ENCODE assay signal across 18 cellular contexts in the genomic region with DNA sequence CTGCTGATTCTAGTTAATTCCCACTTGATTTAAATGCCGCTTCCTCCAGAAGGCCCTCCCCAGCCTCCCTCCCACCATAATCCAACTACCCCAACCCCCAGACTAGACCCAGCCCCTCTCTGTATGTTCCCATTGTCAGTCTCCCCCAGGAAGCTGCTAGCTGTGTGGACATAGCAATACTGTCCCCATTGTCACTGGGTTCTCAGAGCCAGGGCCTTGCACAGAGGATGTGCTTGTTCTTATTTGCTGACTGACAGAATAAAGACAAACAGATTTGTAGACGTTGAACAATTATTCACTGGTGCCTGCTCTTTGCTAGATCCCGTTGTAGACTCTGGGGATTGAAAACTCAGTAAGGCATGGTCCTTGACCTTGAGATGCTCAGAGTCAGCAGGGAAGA. TPM values are rescaled to one million over a fixed set of nuclear protein-coding genes. Genes with fewer than 3 reads are reported as not detected.
DNase-seq lines count a peak whose midpoint lies in the region; ATAC-seq, FAIRE-seq and TF ChIP-seq lines count a peak whose summit lies in the region.
"Had no signal": no experiment of that assay in that cellular context is flagged by ENCODE, and none has a peak within 500 bp of the region (broad histone marks: within the 10 kb centered on the region; RNA-seq: fewer than 3 reads in every experiment).

No MANE protein-coding gene starts in this region.

- peaks cover 3 to 18% of the 10 kb centered on the region in 2 experiments; a peak in 2 of 5 replicates for H3K27me3 ChIP-seq in HepG2 (ENCODE audit: control insufficient read depth in 1 of 2, insufficient read depth in 2 of 2, low read length in 2 of 2)
- H3K27me3 ChIP-seq in right lobe of liver: no peaks in the 10 kb centered on the region
- H3K27me3 ChIP-seq in bronchial epithelial cell (ENCODE audit: control insufficient read depth, insufficient read depth, low read length): no peaks in the 10 kb centered on the region
- H3K27me3 ChIP-seq in thyroid gland: no peaks in the 10 kb centered on the region

- TF ChIP-seq EP300 in HepG2 (IDR thresholded peaks at IDR 0.05; ENCODE audit: low read depth in 2 of 2, low read length in 2 of 2) (no peak), HepG2 (CRISPR knock-in tag; IDR thresholded peaks at IDR 0.05; ENCODE audit: borderline replicate concordance) (no peak)

- BruUV-seq in HepG2 (replicated peaks; lab: Mats Ljungman, UMichigan): no TSS peak

- no peak for DNase-seq in HepG2 (ENCODE audit: low spot score)
- no peak for DNase-seq in right lobe of liver
- no peak for DNase-seq in bronchial epithelial cell (ENCODE audit: low read depth)
- peak; percentile 70 for DNase-seq in midbrain (lab: John Stamatoyannopoulos, UW)
- no peak for DNase-seq in thyroid gland
- no peak for DNase-seq in GM03348 (ENCODE audit: low spot score)
- DNase-seq: Caco-2, DMS79, NCI-H187 treated with DMSO at 0.1 percent for 48 hours, NCI-H526 had no signal

- TF ChIP-seq CTCF in HepG2 (CRISPR knock-in tag; IDR thresholded peaks at IDR 0.05) (no peak), right lobe of liver (IDR thresholded peaks at IDR 0.05) (no peak), bronchial epithelial cell (IDR thresholded peaks at IDR 0.05; ENCODE audit: insufficient read depth, low read length, severe bottlenecking) (no peak), thyroid gland (IDR thresholded peaks at IDR 0.05) (no peak)

- H3K27ac ChIP-seq in HepG2 (ENCODE audit: extremely low read length, insufficient read depth, low read length) (no peak overlapping the region), right lobe of liver (no peak overlapping the region), thyroid gland (peak overlapping the region in 2 of 3 donors; percentile 88 to 91)

- H2AFZ ChIP-seq in HepG2 (ENCODE audit: low read length): no peak overlapping the region
- H2AFZ ChIP-seq: GM23338 had no signal

- intact Hi-C loops in HepG2 (cut with micrococcal nuclease; ENCODE audit: unreplicated experiment) (no loop called here), right lobe of liver (cut with DNase I) (no loop called here), thyroid gland (cut with DNase I) (no loop called here)

- H3K4me3 ChIP-seq in HepG2 (replicated peaks in 1 of 3; ENCODE audit: insufficient read depth in 1 of 3, low read depth in 2 of 3, low read length in 3 of 3) (no peak overlapping the region), right lobe of liver (no peak overlapping the region), bronchial epithelial cell (ENCODE audit: low read depth, low read length) (no peak overlapping the region), thyroid gland (replicated peaks in 1 of 3) (no peak overlapping the region)
- H3K4me3 ChIP-seq: GM23338, K562 had no signal

- TF ChIP-seq POLR2A in HepG2 (IDR thresholded peaks at IDR 0.05; ENCODE audit: insufficient read depth in 1 of 2, low read depth in 2 of 2, low read length in 2 of 2) (no peak), right lobe of liver (IDR thresholded peaks at IDR 0.05) (no peak), thyroid gland (IDR thresholded peaks at IDR 0.05) (no peak)

- H3K4me2 ChIP-seq in HepG2 (ENCODE audit: low read depth, low read length): no peak overlapping the region
- H3K4me2 ChIP-seq: GM23338 had no signal

- CTCF ChIA-PET in HepG2 (lab: Yijun Ruan, JAX; ENCODE audit: low intra/inter-chr PET ratio, low total read pairs): no interaction called here

- no peaks in the 10 kb centered on the region for H3K79me2 ChIP-seq in HepG2 (ENCODE audit: insufficient read depth, low read length)

- H3K9me3 ChIP-seq in HepG2 (ENCODE audit: low read length) (no peaks in the 10 kb centered on the region), right lobe of liver (no peaks in the 10 kb centered on the region), thyroid gland (no peaks in the 10 kb centered on the region)
- H3K9me3 ChIP-seq: Caco-2 had no signal

- POLR2A ChIA-PET in HepG2 (lab: Yijun Ruan, JAX): no interaction called here

- ATAC-seq in HepG2: no peak
- ATAC-seq in right lobe of liver: no peak
- ATAC-seq in GM18519 (IDR thresholded peaks at IDR 0.05; ENCODE audit: low FRiP score, unreplicated experiment): no peak
- ATAC-seq in HG02840 (IDR thresholded peaks at IDR 0.05; ENCODE audit: low FRiP score, unreplicated experiment): no peak
- ATAC-seq: GM23338, K562 had no signal

- TF ChIP-seq RAD21 in HepG2 (CRISPR knock-in tag; IDR thresholded peaks at IDR 0.05): no peak

- no peak overlapping the region for H3K9ac ChIP-seq in HepG2 (ENCODE audit: insufficient read depth, low read depth, low read length)

- in situ Hi-C loops in HepG2 (cut with HindIII; ENCODE audit: extremely low pct_ligation_motif_present, low pct_unique_long_range_greater_than_20kb): no loop called here

- H3K4me1 ChIP-seq in HepG2 (ENCODE audit: insufficient read depth, low read length): no peaks in the 10 kb centered on the region
- H3K4me1 ChIP-seq in right lobe of liver: no peaks in the 10 kb centered on the region
- H3K4me1 ChIP-seq in thyroid gland: peaks cover 42 to 69% of the 10 kb centered on the region in 2 donors
- H3K4me1 ChIP-seq: Caco-2 had no signal

- H3K36me3 ChIP-seq in HepG2 (replicated peaks in 1 of 2; ENCODE audit: control insufficient read depth in 1 of 2, insufficient read depth in 2 of 2, low read length in 2 of 2) (no peaks in the 10 kb centered on the region), right lobe of liver (no peaks in the 10 kb centered on the region), bronchial epithelial cell (ENCODE audit: control insufficient read depth, insufficient read depth, low read length) (no peaks in the 10 kb centered on the region), thyroid gland (no peaks in the 10 kb centered on the region)

- 13% methylated on average over 3 of the region's 3 CpGs for WGBS in HepG2 (ENCODE audit: low lambda C conversion rate)
- 90% methylated on average over 2 of the region's 3 CpGs for WGBS in right lobe of liver (ENCODE audit: insufficient coverage, low coverage, low lambda C conversion rate, missing lambda C conversion rate)
- 79 to 89% methylated on average over 3 of the region's 3 CpGs for WGBS in thyroid gland, 2 donors

- FAIRE-seq in HepG2 (lab: Jason Lieb, UNC): no peak
- peak; percentile 13 for FAIRE-seq in bronchial epithelial cell (lab: Jason Lieb, UNC)
- FAIRE-seq: A204.1, G401.6, GM12892, HTR-8/SVneo, K562 had no signal

- no peaks in the 10 kb centered on the region for H4K20me1 ChIP-seq in HepG2 (ENCODE audit: insufficient read depth, low read length)

TF ChIP-seq in HepG2, 621 proteins besides CTCF, POLR2A, EP300 and RAD21:
- TF ChIP-seq NCOA5 (CRISPR knock-in tag; IDR thresholded peaks at IDR 0.05) (no peak), ZNF75D (CRISPR knock-in tag; IDR thresholded peaks at IDR 0.05; ENCODE audit: borderline replicate concordance) (no peak), CBX1 (IDR thresholded peaks at IDR 0.05; ENCODE audit: low read depth) (no peak), MAFK (conservative IDR thresholded peaks at IDR 0.05 in 1 of 2, IDR thresholded peaks at IDR 0.05 in 1 of 2; ENCODE audit: low read length in 2 of 2) (peak; percentile 0 to 10; a peak in 1 of 4 replicates), TOPORS (CRISPR knock-in tag; IDR thresholded peaks at IDR 0.05) (no peak), ZNF768 (CRISPR knock-in tag; IDR thresholded peaks at IDR 0.05) (no peak)
TF ChIP-seq in HepG2: peak in this region for 1.

RNA-seq across cellular contexts. Expression of a gene that starts 45.7 kb away (rescaled TPM):
- total RNA-seq in HepG2 (2016; rRNA removed; fragmentation: Illumina TruSeq; extraction: Trizol): 9.3 and 17.8 TPM in 2 replicates
- total RNA-seq in HepG2 (2016; cell fraction: cytosol; rRNA removed; fragmentation: Illumina TruSeq; extraction: Trizol; ENCODE audit: low read depth): 1.8 and 2.1 TPM in 2 replicates
- 7.9 and 14.7 TPM in 2 replicates for total RNA-seq in HepG2 (2016; cell fraction: insoluble cytoplasmic fraction; rRNA removed; fragmentation: Illumina TruSeq; extraction: Trizol)
- 4.4 and 5.0 TPM in 2 replicates for total RNA-seq in HepG2 (2016; cell fraction: membrane; rRNA removed; fragmentation: Illumina TruSeq; extraction: Trizol)
- 16.8 and 17.5 TPM in 2 replicates for total RNA-seq in HepG2 (2016; cell fraction: nucleus; rRNA removed; fragmentation: Illumina TruSeq; extraction: Trizol)
- polyA plus RNA-seq in HepG2 (2011; rRNA removed): 31.8 and 34.6 TPM in 2 replicates
- polyA plus RNA-seq in HepG2 (2011; cell fraction: cytosol; rRNA removed): 14.2 and 15.5 TPM in 2 replicates
- 60.9 and 76.1 TPM in 2 replicates for polyA plus RNA-seq in HepG2 (2011; cell fraction: nucleus; rRNA removed)
- polyA plus RNA-seq in HepG2 (2012): 17.0 and 25.6 TPM in 2 replicates
- polyA plus RNA-seq in HepG2 (2016; cell fraction: cytosol; fragmentation: Illumina TruSeq; extraction: Trizol; ENCODE audit: low read depth): 0.25 and 0.33 TPM in 2 replicates
- 6.9 and 9.3 TPM in 2 replicates for polyA plus RNA-seq in HepG2 (2016; cell fraction: insoluble cytoplasmic fraction; fragmentation: Illumina TruSeq; extraction: Trizol; ENCODE audit: low read depth)
- polyA plus RNA-seq in HepG2 (2016; cell fraction: membrane; fragmentation: Illumina TruSeq; extraction: Trizol; ENCODE audit: low read depth): 0.58 TPM in 2 replicates
- 14.5 and 14.6 TPM in 2 replicates for polyA plus RNA-seq in HepG2 (2016; cell fraction: nucleus; fragmentation: Illumina TruSeq; extraction: Trizol; ENCODE audit: insufficient read depth, low read depth)
- polyA minus RNA-seq in HepG2 (2011; rRNA and poly(A)+ RNA removed; ENCODE audit: low replicate concordance): 11.5 and 103 TPM in 2 replicates
- polyA minus RNA-seq in HepG2 (2011; cell fraction: cytosol; rRNA and poly(A)+ RNA removed): 39.2 and 39.5 TPM in 2 replicates
- 90.6 and 99.7 TPM in 2 replicates for polyA minus RNA-seq in HepG2 (2011; cell fraction: nucleus; rRNA and poly(A)+ RNA removed)
- total RNA-seq in right lobe of liver: 10 to 100 TPM; 15.5 to 69.2 (median 37.1) TPM
- 11.1 and 14.1 TPM in 2 replicates for total RNA-seq in bronchial epithelial cell
- total RNA-seq in thyroid gland: 10 to 100 TPM; 34.8 to 88.6 (median 54.5) TPM

Comparison
In these comparisons a context has a peak if more than half of its experiments do, and no peak if none do; other contexts are left out.
1. H3K27ac ChIP-seq: peak in thyroid gland (2 of 3); none in HepG2 (single experiment) and right lobe of liver (0 of 3).